24 cellular contexts compared by ENCODE assay signal in genomic region chr1:47827032-47827585, GRCh38.
DNase-seq lines count a peak whose midpoint lies in the region; ATAC-seq, FAIRE-seq and TF ChIP-seq lines count a peak whose summit lies in the region.
"Had no signal": no experiment of that assay in that cellular context is flagged by ENCODE, and none has a peak within 500 bp of the region (broad histone marks: within the 10 kb centered on the region; RNA-seq: fewer than 3 reads in every experiment).

No MANE protein-coding gene starts in this region.

- TF ChIP-seq EP300 in HepG2 (IDR thresholded peaks at IDR 0.05; ENCODE audit: low read depth in 2 of 2, low read length in 2 of 2) (no peak), HepG2 (CRISPR knock-in tag; IDR thresholded peaks at IDR 0.05; ENCODE audit: borderline replicate concordance) (no peak)

- H3K4me1 Mint-ChIP-seq in neural progenitor cell: peaks cover 74% of the 10 kb centered on the region
- H3K4me1 Mint-ChIP-seq: B cell had no signal

- no peak for DNase-seq in HepG2 (ENCODE audit: low spot score)
- DNase-seq in right lobe of liver: no peak
- no peak for DNase-seq in keratinocyte (ENCODE audit: low read depth, low spot score)
- no peak for DNase-seq in neural progenitor cell (ENCODE audit: low spot score)
- no peak for DNase-seq in SK-N-DZ (ENCODE audit: low spot score)
- DNase-seq in NCI-H446 treated with DMSO at 0.1 percent for 48 hours (lab: John Stamatoyannopoulos, UW): no peak
- DNase-seq in NCI-H526 treated with DMSO at 0.1 percent for 48 hours (lab: John Stamatoyannopoulos, UW): no peak
- DNase-seq: Caco-2; CD8-positive, alpha-beta T cell; DMS79; GF-D8; IMR-90; KG1; MM.1S; NCI-H2029 treated with DMSO at 0.1 percent for 48 hours; NCI-H69; RPMI8226; SHP77; SK-N-SH had no signal

- no peaks in the 10 kb centered on the region for H4K20me1 ChIP-seq in HepG2 (ENCODE audit: insufficient read depth, low read length)
- no peaks in the 10 kb centered on the region for H4K20me1 ChIP-seq in keratinocyte (ENCODE audit: control insufficient read depth, extremely low read depth, insufficient read depth, low read length)
- no peaks in the 10 kb centered on the region for H4K20me1 ChIP-seq in neural progenitor cell (ENCODE audit: low read depth)

- 86% methylated on average over 4 of the region's 8 CpGs for WGBS in HepG2 (ENCODE audit: low lambda C conversion rate)
- no CpG with 5 or more reads among the region's 8 CpGs for WGBS in right lobe of liver (ENCODE audit: insufficient coverage, low coverage, low lambda C conversion rate, missing lambda C conversion rate)

- H2AFZ ChIP-seq in HepG2 (ENCODE audit: low read length) (no peak overlapping the region), keratinocyte (ENCODE audit: control insufficient read depth, low read length) (no peak overlapping the region), neural progenitor cell (replicated peaks) (no peak overlapping the region)

- no peaks in the 10 kb centered on the region for H3K27me3 ChIP-seq in HepG2 (ENCODE audit: control insufficient read depth in 1 of 2, insufficient read depth in 2 of 2, low read length in 2 of 2)
- no peaks in the 10 kb centered on the region for H3K27me3 ChIP-seq in right lobe of liver
- peaks cover 19% of the 10 kb centered on the region for H3K27me3 ChIP-seq in keratinocyte (ENCODE audit: control insufficient read depth, extremely low read depth, insufficient read depth, low read length)
- H3K27me3 ChIP-seq in neural progenitor cell: no peaks in the 10 kb centered on the region

- H3K4me1 ChIP-seq in HepG2 (ENCODE audit: insufficient read depth, low read length): peaks cover 65% of the 10 kb centered on the region
- H3K4me1 ChIP-seq in right lobe of liver: no peaks in the 10 kb centered on the region
- peaks cover 6% of the 10 kb centered on the region for H3K4me1 ChIP-seq in keratinocyte (ENCODE audit: control insufficient read depth, extremely low read depth, insufficient read depth, low read length)
- H3K4me1 ChIP-seq in neural progenitor cell: peaks cover 22% of the 10 kb centered on the region
- H3K4me1 ChIP-seq: Caco-2 had no signal

- in situ Hi-C loops in HepG2 (cut with HindIII; ENCODE audit: extremely low pct_ligation_motif_present, low pct_unique_long_range_greater_than_20kb): no loop called here

- intact Hi-C loops in HepG2 (cut with micrococcal nuclease; ENCODE audit: unreplicated experiment): no loop called here
- intact Hi-C loops in right lobe of liver (cut with DNase I): no loop called here

- no peaks in the 10 kb centered on the region for H3K9me3 ChIP-seq in HepG2 (ENCODE audit: low read length)
- no peaks in the 10 kb centered on the region for H3K9me3 ChIP-seq in right lobe of liver
- no peaks in the 10 kb centered on the region for H3K9me3 ChIP-seq in keratinocyte (ENCODE audit: control insufficient read depth, low read depth, low read length)
- H3K9me3 ChIP-seq in neural progenitor cell (ENCODE audit: low read depth): no peaks in the 10 kb centered on the region
- H3K9me3 ChIP-seq: Caco-2, SK-N-SH had no signal

- no peak for ATAC-seq in HepG2
- ATAC-seq in right lobe of liver: no peak
- ATAC-seq in HG03378 (IDR thresholded peaks at IDR 0.05; ENCODE audit: unreplicated experiment): no peak
- ATAC-seq: CD8-positive, alpha-beta T cell had no signal

- peaks cover 5% of the 10 kb centered on the region for H3F3A ChIP-seq in neural progenitor cell (ENCODE audit: low read depth)

- no peaks in the 10 kb centered on the region for H3K9me1 ChIP-seq in keratinocyte (ENCODE audit: control insufficient read depth, extremely low read depth, insufficient read depth, low read length)

- POLR2A ChIA-PET in HepG2 (lab: Yijun Ruan, JAX): interaction anchor here (1.0 to 1.4 kb wide), 3 partner anchors 40 to 92 kb away, joined by 3 to 4 read pairs (median 4); no protein-coding TSS in a partner anchor

- peaks cover 7% of the 10 kb centered on the region for H3K27me3 Mint-ChIP-seq in neural progenitor cell (ENCODE audit: insufficient read depth, low read depth)

- CTCF ChIA-PET in HepG2 (lab: Yijun Ruan, JAX; ENCODE audit: low intra/inter-chr PET ratio, low total read pairs): no interaction called here

- dilution Hi-C loops in keratinocyte (cut with MboI; ENCODE audit: extremely low pct_ligation_motif_present, low sequenced_read_pairs): no loop called here

- TF ChIP-seq CTCF in HepG2 (CRISPR knock-in tag; IDR thresholded peaks at IDR 0.05): no peak
- TF ChIP-seq CTCF in right lobe of liver (IDR thresholded peaks at IDR 0.05): no peak
- TF ChIP-seq CTCF in keratinocyte (optimal IDR thresholded peaks at IDR 0.05 in 1 of 3, IDR thresholded peaks at IDR 0.05 in 1 of 3, conservative IDR thresholded peaks at IDR 0.05 in 1 of 3; ENCODE audit: extremely low read depth in 1 of 3, insufficient read depth in 2 of 3, low read length in 3 of 3): no peak
- TF ChIP-seq CTCF in neural progenitor cell (IDR thresholded peaks at IDR 0.05): no peak

- no peak overlapping the region; the same call in 1 of the 2 replicates for H3K9ac ChIP-seq in HepG2 (ENCODE audit: insufficient read depth, low read depth, low read length)
- no peak overlapping the region for H3K9ac ChIP-seq in keratinocyte (ENCODE audit: control insufficient read depth, extremely low read depth, insufficient read depth, low read length)
- H3K9ac ChIP-seq in neural progenitor cell: no peak overlapping the region
- H3K9ac ChIP-seq: SK-N-SH had no signal

- peak overlapping the region; percentile 10; the same call in 1 of the 2 replicates for H3K4me2 ChIP-seq in HepG2 (ENCODE audit: low read depth, low read length)
- no peak overlapping the region for H3K4me2 ChIP-seq in keratinocyte (ENCODE audit: control insufficient read depth, extremely low read depth, insufficient read depth, low read depth, low read length)
- H3K4me2 ChIP-seq in neural progenitor cell: no peak overlapping the region
- H3K4me2 ChIP-seq: SK-N-SH had no signal

- no TSS peak for BruUV-seq in HepG2 (replicated peaks; lab: Mats Ljungman, UMichigan)

- H3K4me3 ChIP-seq in HepG2 (replicated peaks in 1 of 3; ENCODE audit: insufficient read depth in 1 of 3, low read depth in 2 of 3, low read length in 3 of 3) (no peak overlapping the region), right lobe of liver (no peak overlapping the region), keratinocyte (ENCODE audit: control insufficient read depth in 2 of 3, extremely low read depth in 1 of 3, insufficient read depth in 2 of 3, low read depth in 1 of 3, low read length in 3 of 3) (no peak overlapping the region), neural progenitor cell (no peak overlapping the region)

- H3K4me3 Mint-ChIP-seq in neural progenitor cell: no peak overlapping the region
- H3K4me3 Mint-ChIP-seq: B cell; CD8-positive, alpha-beta T cell had no signal

- peak overlapping the region; percentile 30 for H3K27ac Mint-ChIP-seq in neural progenitor cell
- H3K27ac Mint-ChIP-seq: B cell; CD8-positive, alpha-beta T cell had no signal

- TF ChIP-seq POLR2A in HepG2 (IDR thresholded peaks at IDR 0.05; ENCODE audit: insufficient read depth in 1 of 2, low read depth in 2 of 2, low read length in 2 of 2) (no peak), right lobe of liver (IDR thresholded peaks at IDR 0.05) (no peak)

- H3K79me2 ChIP-seq in HepG2 (ENCODE audit: insufficient read depth, low read length): no peaks in the 10 kb centered on the region
- no peaks in the 10 kb centered on the region for H3K79me2 ChIP-seq in keratinocyte (ENCODE audit: control insufficient read depth, insufficient read depth, low read length)
- no peaks in the 10 kb centered on the region for H3K79me2 ChIP-seq in neural progenitor cell (ENCODE audit: low read depth)

- H3K36me3 ChIP-seq in HepG2 (replicated peaks in 1 of 2; ENCODE audit: control insufficient read depth in 1 of 2, insufficient read depth in 2 of 2, low read length in 2 of 2): no peaks in the 10 kb centered on the region
- no peaks in the 10 kb centered on the region for H3K36me3 ChIP-seq in right lobe of liver
- H3K36me3 ChIP-seq in keratinocyte (ENCODE audit: control insufficient read depth in 2 of 2, extremely low read depth in 1 of 2, insufficient read depth in 2 of 2, low read length in 2 of 2): no peaks in the 10 kb centered on the region
- H3K36me3 ChIP-seq in neural progenitor cell: no peaks in the 10 kb centered on the region

- H3K36me3 Mint-ChIP-seq in neural progenitor cell: no peaks in the 10 kb centered on the region
- H3K36me3 Mint-ChIP-seq: CD8-positive, alpha-beta T cell had no signal

- no peaks in the 10 kb centered on the region for H3K9me3 Mint-ChIP-seq in neural progenitor cell
- H3K9me3 Mint-ChIP-seq: CD8-positive, alpha-beta T cell had no signal

- H3K27ac ChIP-seq in HepG2 (ENCODE audit: extremely low read length, insufficient read depth, low read length): no peak overlapping the region
- no peak overlapping the region for H3K27ac ChIP-seq in right lobe of liver
- H3K27ac ChIP-seq in keratinocyte (ENCODE audit: control insufficient read depth, insufficient read depth, low read length): no peak overlapping the region
- no peak overlapping the region for H3K27ac ChIP-seq in neural progenitor cell
- H3K27ac ChIP-seq: 22Rv1, C4-2B had no signal

- no peak for FAIRE-seq in HepG2 (lab: Jason Lieb, UNC)
- FAIRE-seq in keratinocyte (lab: Jason Lieb, UNC): peak; percentile 44
- FAIRE-seq: GM12891 had no signal

- no peak for TF ChIP-seq RAD21 in HepG2 (CRISPR knock-in tag; IDR thresholded peaks at IDR 0.05)

TF ChIP-seq in HepG2, 621 proteins besides CTCF, POLR2A, EP300 and RAD21 (continues in another document):
- 0 out of 2 replicates have a peak, but pooled peaks have one; percentile 53 for TF ChIP-seq ZNF709 (CRISPR knock-in tag; IDR thresholded peaks at IDR 0.05)
- TF ChIP-seq CHD4 (IDR thresholded peaks at IDR 0.05; ENCODE audit: borderline replicate concordance, low read length): no peak
- TF ChIP-seq NR2F6 (IDR thresholded peaks at IDR 0.05): peak; percentile 48
- TF ChIP-seq NR2F6 (CRISPR knock-in tag; IDR thresholded peaks at IDR 0.05): no peak
- TF ChIP-seq ZNF264 (CRISPR knock-in tag; IDR thresholded peaks at IDR 0.05): no peak
- TF ChIP-seq, protein P1, sequence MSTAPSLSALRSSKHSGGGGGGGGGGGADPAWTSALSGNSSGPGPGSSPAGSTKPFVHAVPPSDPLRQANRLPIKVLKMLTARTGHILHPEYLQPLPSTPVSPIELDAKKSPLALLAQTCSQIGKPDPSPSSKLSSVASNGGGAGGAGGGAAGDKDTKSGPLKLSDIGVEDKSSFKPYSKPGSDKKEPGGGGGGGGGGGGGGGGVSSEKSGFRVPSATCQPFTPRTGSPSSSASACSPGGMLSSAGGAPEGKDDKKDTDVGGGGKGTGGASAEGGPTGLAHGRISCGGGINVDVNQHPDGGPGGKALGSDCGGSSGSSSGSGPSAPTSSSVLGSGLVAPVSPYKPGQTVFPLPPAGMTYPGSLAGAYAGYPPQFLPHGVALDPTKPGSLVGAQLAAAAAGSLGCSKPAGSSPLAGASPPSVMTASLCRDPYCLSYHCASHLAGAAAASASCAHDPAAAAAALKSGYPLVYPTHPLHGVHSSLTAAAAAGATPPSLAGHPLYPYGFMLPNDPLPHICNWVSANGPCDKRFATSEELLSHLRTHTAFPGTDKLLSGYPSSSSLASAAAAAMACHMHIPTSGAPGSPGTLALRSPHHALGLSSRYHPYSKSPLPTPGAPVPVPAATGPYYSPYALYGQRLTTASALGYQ (CRISPR knock-in tag; IDR thresholded peaks at IDR 0.05): no peak
